ENCODE assay signal across 8 cellular contexts in the genomic region with DNA sequence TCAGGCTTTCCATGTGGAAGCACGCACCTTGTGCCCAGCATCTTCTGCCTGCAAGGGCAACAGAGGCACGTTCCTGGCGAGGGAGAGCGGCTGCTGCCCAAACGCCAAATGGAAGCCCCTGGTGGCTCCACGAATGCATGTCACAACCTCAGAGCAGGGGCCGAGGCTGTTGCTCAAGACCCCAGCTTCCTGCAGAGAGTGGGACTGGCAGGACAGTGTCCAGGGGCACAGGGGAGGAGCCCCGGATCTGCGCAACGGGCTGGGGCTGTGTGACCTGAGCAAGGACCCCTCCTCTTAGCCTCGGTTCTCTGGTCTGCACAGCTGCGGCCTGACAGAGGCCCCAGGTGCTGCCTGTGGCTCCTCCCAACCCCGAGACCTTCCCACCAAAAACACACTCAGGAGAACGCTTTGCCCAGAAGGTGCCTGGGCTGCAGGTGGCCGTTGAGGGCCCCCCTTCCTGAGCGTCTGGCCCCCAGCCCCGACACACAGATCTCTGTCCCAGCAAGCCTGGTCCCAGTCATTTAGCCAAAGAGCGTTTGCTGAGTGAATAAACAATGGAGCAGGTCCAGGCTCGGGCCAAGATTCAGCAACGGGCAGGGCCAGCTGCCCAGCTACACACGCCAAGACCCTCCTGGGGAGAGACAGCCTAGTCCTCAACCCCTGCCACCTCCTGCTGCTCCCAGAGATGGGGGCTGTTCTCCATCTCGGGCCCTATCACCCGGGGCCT. TPM values are rescaled to one million over a fixed set of nuclear protein-coding genes. Genes with fewer than 3 reads are reported as not detected.
A peak's percentile ranks its signal among the peaks of the same experiment; 100 is the strongest.
DNase-seq lines count a peak whose midpoint lies in the region; ATAC-seq, FAIRE-seq and TF ChIP-seq lines count a peak whose summit lies in the region.

No MANE protein-coding gene starts in this region.

- no peaks in the 10 kb centered on the region for H3K9me3 ChIP-seq in CD4-positive, CD25-positive, alpha-beta regulatory T cell (ENCODE audit: control insufficient read depth in 2 of 2, low read length in 2 of 2)
- no peaks in the 10 kb centered on the region for H3K9me3 ChIP-seq in ectodermal cell (ENCODE audit: control insufficient read depth, low read length)

- H3K36me3 ChIP-seq in CD4-positive, CD25-positive, alpha-beta regulatory T cell (ENCODE audit: control insufficient read depth, insufficient read depth, low read length): no peaks in the 10 kb centered on the region
- H3K36me3 ChIP-seq in ectodermal cell (ENCODE audit: control insufficient read depth, insufficient read depth, low read length): no peaks in the 10 kb centered on the region

- peaks cover 23% of the 10 kb centered on the region for H3K4me1 ChIP-seq in CD4-positive, CD25-positive, alpha-beta regulatory T cell (ENCODE audit: control insufficient read depth, insufficient read depth, low read length, poor library complexity, severe bottlenecking)
- H3K4me1 ChIP-seq in ectodermal cell (ENCODE audit: control insufficient read depth, insufficient read depth, low read length): peaks cover 31% of the 10 kb centered on the region

- 70 to 75% methylated on average over 23 of the region's 23 CpGs for WGBS in ectodermal cell, 2 experiments

- H3K9me3 Mint-ChIP-seq in CD4-positive, CD25-positive, alpha-beta regulatory T cell: no peaks in the 10 kb centered on the region
- H3K9me3 Mint-ChIP-seq in neural crest cell: no peaks in the 10 kb centered on the region

- no peak for FAIRE-seq in frontal cortex (lab: Jason Lieb, UNC)

- no peak for TF ChIP-seq CTCF in neural crest cell (conservative IDR thresholded peaks at IDR 0.05)

- no peak overlapping the region for H3K4me3 ChIP-seq in CD4-positive, CD25-positive, alpha-beta regulatory T cell (ENCODE audit: low read depth, low read length)
- H3K4me3 ChIP-seq in ectodermal cell (ENCODE audit: insufficient read depth, low read depth, low read length): peak overlapping the region; percentile 84

- no peaks in the 10 kb centered on the region for H3K36me3 Mint-ChIP-seq in CD4-positive, CD25-positive, alpha-beta regulatory T cell
- H3K36me3 Mint-ChIP-seq in neural crest cell (ENCODE audit: low read depth): no peaks in the 10 kb centered on the region

- no peak overlapping the region for H3K27ac ChIP-seq in CD4-positive, CD25-positive, alpha-beta regulatory T cell (ENCODE audit: insufficient read depth, low read length, poor library complexity, severe bottlenecking)
- no peak overlapping the region for H3K27ac ChIP-seq in ectodermal cell (ENCODE audit: insufficient read depth, low read depth, low read length, poor library complexity, severe bottlenecking)

- no peaks in the 10 kb centered on the region for H3K27me3 ChIP-seq in CD4-positive, CD25-positive, alpha-beta regulatory T cell (ENCODE audit: control insufficient read depth, insufficient read depth, low read length)
- no peaks in the 10 kb centered on the region for H3K27me3 ChIP-seq in ectodermal cell (ENCODE audit: control insufficient read depth, insufficient read depth, low read length, poor library complexity, severe bottlenecking)

- no peak for ATAC-seq in CD4-positive, CD25-positive, alpha-beta regulatory T cell (ENCODE audit: low read depth in 2 of 2)
- no peak for ATAC-seq in GM18861 (IDR thresholded peaks at IDR 0.05; ENCODE audit: unreplicated experiment)

- DNase-seq in CD4-positive, CD25-positive, alpha-beta regulatory T cell: no peak
- DNase-seq in NCI-H69 (lab: John Stamatoyannopoulos, UW): peak; percentile 45
- no peak for DNase-seq in neural crest cell (ENCODE audit: low read depth, low spot score)
- no peak for DNase-seq in NCI-H526 (lab: John Stamatoyannopoulos, UW)
- DNase-seq in frontal cortex (ENCODE audit: low spot score in 2 of 2): no peak
- no peak for DNase-seq in NCI-H2081 (lab: John Stamatoyannopoulos, UW)

- peak overlapping the region in 1 of 3 donors; percentile 42 for H3K27ac Mint-ChIP-seq in CD4-positive, CD25-positive, alpha-beta regulatory T cell
- peak overlapping the region; percentile 12 for H3K27ac Mint-ChIP-seq in neural crest cell (ENCODE audit: unreplicated experiment)

- peak overlapping the region in 3 of 4 donors; percentile 38 to 65 (median 59) for H3K4me3 Mint-ChIP-seq in CD4-positive, CD25-positive, alpha-beta regulatory T cell
- H3K4me3 Mint-ChIP-seq in neural crest cell: peak overlapping the region; percentile 74

- H3K27me3 Mint-ChIP-seq in CD4-positive, CD25-positive, alpha-beta regulatory T cell: no peaks in the 10 kb centered on the region
- peaks cover 5% of the 10 kb centered on the region for H3K27me3 Mint-ChIP-seq in neural crest cell (ENCODE audit: low read depth)

- H3K4me1 Mint-ChIP-seq in CD4-positive, CD25-positive, alpha-beta regulatory T cell: peaks cover 0 to 29% (median 5%) of the 10 kb centered on the region in 4 donors
- H3K4me1 Mint-ChIP-seq in neural crest cell: peaks cover 31% of the 10 kb centered on the region

RNA-seq across cellular contexts. Expression of gene MICALL2, which starts 1.2 kb away (rescaled TPM):
- 3.3 TPM for total RNA-seq in CD4-positive, CD25-positive, alpha-beta regulatory T cell
- under 1 TPM in 3 of 4 donors, not detected in 1; 0.14 to 0.35 (median 0.19) TPM for polyA plus RNA-seq in CD4-positive, CD25-positive, alpha-beta regulatory T cell
- 18.1 TPM for polyA plus RNA-seq in ectodermal cell (2013, experiment 1 of 4)
- 21.5 TPM for polyA plus RNA-seq in ectodermal cell (2013, experiment 2 of 4)
- polyA plus RNA-seq in ectodermal cell (2013, experiment 3 of 4): 18.0 TPM
- polyA plus RNA-seq in ectodermal cell (2013, experiment 4 of 4): 22.2 TPM
- total RNA-seq in neural crest cell (17.7 and 18.7 TPM in 2 replicates), frontal cortex (3.7 TPM)

RNA-seq across cellular contexts. Expression of gene INTS1, which starts 46.1 kb away (rescaled TPM):
- 107 TPM for total RNA-seq in CD4-positive, CD25-positive, alpha-beta regulatory T cell
- 10 to 100 TPM in 2 of 4 donors, 1 to 10 TPM in 2; 8.5 to 11.9 (median 10.1) TPM for polyA plus RNA-seq in CD4-positive, CD25-positive, alpha-beta regulatory T cell
- 67.7 TPM for polyA plus RNA-seq in ectodermal cell (2013, experiment 1 of 4)
- polyA plus RNA-seq in ectodermal cell (2013, experiment 2 of 4): 78.2 TPM
- 55.1 TPM for polyA plus RNA-seq in ectodermal cell (2013, experiment 3 of 4)
- 61.7 TPM for polyA plus RNA-seq in ectodermal cell (2013, experiment 4 of 4)
- 123 and 134 TPM in 2 replicates for total RNA-seq in neural crest cell
- 23.6 TPM for total RNA-seq in frontal cortex
